29 cellular contexts compared by ENCODE assay signal in the genomic region with DNA sequence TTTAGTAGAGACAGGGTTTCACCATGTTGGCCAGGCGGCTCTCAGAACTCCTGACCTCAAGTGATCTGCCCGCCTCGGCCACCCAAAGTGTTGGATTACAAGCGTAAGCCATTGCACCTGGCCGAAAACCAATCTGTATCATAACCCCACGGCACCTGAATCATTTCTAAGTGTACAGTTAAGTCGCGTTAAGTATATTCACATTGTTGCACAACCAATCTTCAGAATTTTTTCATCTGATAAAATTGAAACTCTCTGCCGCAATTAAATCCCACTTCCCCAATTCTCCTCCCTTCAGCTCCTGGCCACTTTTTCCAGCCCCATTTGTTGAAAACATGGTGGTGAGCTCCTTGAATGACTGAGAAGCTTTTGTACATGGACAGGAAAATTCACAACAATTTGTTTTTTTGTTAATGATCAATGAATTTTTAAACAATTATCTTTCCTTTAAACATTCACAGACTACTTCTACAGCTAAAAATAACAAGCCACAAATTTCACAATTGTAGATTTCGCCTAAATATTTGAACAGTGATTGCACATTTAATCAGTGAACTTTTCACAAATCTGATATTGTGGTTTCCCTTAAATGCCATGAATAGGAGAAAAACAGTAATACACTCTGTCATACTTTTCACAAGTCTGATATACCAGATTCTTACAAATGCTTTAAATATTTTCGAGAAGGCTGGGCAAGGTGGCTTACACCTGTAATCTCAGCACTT. TPM values are rescaled to one million over a fixed set of nuclear protein-coding genes. Genes with fewer than 3 reads are reported as not detected.
DNase-seq lines count a peak whose midpoint lies in the region; FAIRE-seq and TF ChIP-seq lines count a peak whose summit lies in the region.
"Had no signal": no experiment of that assay in that cellular context is flagged by ENCODE, and none has a peak within 500 bp of the region (broad histone marks: within the 10 kb centered on the region; RNA-seq: fewer than 3 reads in every experiment).

No MANE protein-coding gene starts in this region.

- no peak overlapping the region for H2BK120ac ChIP-seq in trophoblast cell (ENCODE audit: insufficient read depth, low read length, poor library complexity)

- H3K18ac ChIP-seq in trophoblast cell (ENCODE audit: low read length): no peak overlapping the region

- H3K23ac ChIP-seq in trophoblast cell (ENCODE audit: low read length): no peak overlapping the region

- no peaks in the 10 kb centered on the region for H3K27me3 ChIP-seq in trophoblast cell (ENCODE audit: insufficient read depth, low read length)
- H3K27me3 ChIP-seq: hepatocyte had no signal

- H3K79me1 ChIP-seq in trophoblast cell (ENCODE audit: low read length): no peaks in the 10 kb centered on the region

- TF ChIP-seq POLR2A in GM12891 (IDR thresholded peaks at IDR 0.05; ENCODE audit: low read depth, low read length): no peak

- no peak overlapping the region for H4K91ac ChIP-seq in trophoblast cell (ENCODE audit: low read depth, low read length)

- no peak overlapping the region for H2BK12ac ChIP-seq in trophoblast cell (ENCODE audit: low read length)

- no peak overlapping the region for H2BK5ac ChIP-seq in trophoblast cell (ENCODE audit: low read depth, low read length, poor library complexity)

- no peak overlapping the region for H2AFZ ChIP-seq in trophoblast cell (ENCODE audit: insufficient read depth, low read length, poor library complexity)
- H2AFZ ChIP-seq: hepatocyte had no signal

- no peak overlapping the region for H3K4me2 ChIP-seq in trophoblast cell (ENCODE audit: low read length)
- H3K4me2 ChIP-seq: hepatocyte, SK-N-SH had no signal

- no peaks in the 10 kb centered on the region for H3K9me3 ChIP-seq in trophoblast cell (ENCODE audit: insufficient read depth, low read depth, low read length)
- H3K9me3 ChIP-seq: MG63, prostate gland, SK-N-SH, thoracic aorta had no signal

- H3K27ac ChIP-seq in trophoblast cell (ENCODE audit: low read depth, low read length): no peak overlapping the region
- no peak overlapping the region for H3K27ac ChIP-seq in substantia nigra (ENCODE audit: low read depth, low read length, poor library complexity, severe bottlenecking)
- H3K27ac ChIP-seq: hepatocyte, prostate gland, thoracic aorta had no signal

- no peak overlapping the region for H3K14ac ChIP-seq in trophoblast cell (ENCODE audit: low read length)

- no peak overlapping the region for H4K12ac ChIP-seq in trophoblast cell (ENCODE audit: low read depth, low read length)

- H3K4me3 ChIP-seq in trophoblast cell (ENCODE audit: low read depth, low read length): no peak overlapping the region
- H3K4me3 ChIP-seq: hepatocyte, MG63, prostate gland, thoracic aorta had no signal

- no peak overlapping the region for H3K4ac ChIP-seq in trophoblast cell (ENCODE audit: low read depth, low read length)

- H4K8ac ChIP-seq in trophoblast cell (ENCODE audit: low read depth, low read length): no peak overlapping the region

- no peaks in the 10 kb centered on the region for H3K36me3 ChIP-seq in trophoblast cell (ENCODE audit: control insufficient read depth in 1 of 2, insufficient read depth in 2 of 2, low read length in 2 of 2)
- H3K36me3 ChIP-seq: MG63, prostate gland, thoracic aorta had no signal

- no peaks in the 10 kb centered on the region for H3K79me2 ChIP-seq in trophoblast cell (ENCODE audit: control insufficient read depth, insufficient read depth, low read length, poor library complexity)
- H3K79me2 ChIP-seq: hepatocyte had no signal

- H3K9ac ChIP-seq in trophoblast cell (ENCODE audit: low read length): no peak overlapping the region
- H3K9ac ChIP-seq: SK-N-SH had no signal

- no peaks in the 10 kb centered on the region for H3K4me1 ChIP-seq in trophoblast cell (ENCODE audit: control insufficient read depth in 1 of 2, insufficient read depth in 2 of 2, low read length in 2 of 2)
- H3K4me1 ChIP-seq: prostate gland had no signal

- DNase-seq in GM12891 (ENCODE audit: insufficient read length, low spot score): no peak
- DNase-seq in NOMO-1 treated with dmso at 0.1 percent for 144 hours (lab: John Stamatoyannopoulos, UW; ENCODE audit: unreplicated experiment): peak; percentile 59
- DNase-seq in fibroblast of peridontal ligament (ENCODE audit: extremely low read depth): peak; percentile 27
- DNase-seq in trophoblast cell: peak; percentile 49 to 78
- DNase-seq in T-helper 1 cell: no peak
- no peak for DNase-seq in substantia nigra (lab: John Stamatoyannopoulos, UW)
- DNase-seq in anterior cingulate cortex (lab: John Stamatoyannopoulos, UW): no peak
- no peak for DNase-seq in HPDE6-E6E7 (ENCODE audit: extremely low spot score)
- DNase-seq: activated CD4-positive, alpha-beta memory T cell treated with anti-CD3 and anti-CD28 coated beads for 36 hours; activated CD4-positive, CD25-positive, alpha-beta regulatory T cell; activated naive CD4-positive, alpha-beta T cell; activated T-cell treated with anti-CD3 and anti-CD28 coated beads, Interleukin-2, amount 50 U/mL, for 24 hours; amniotic stem cell; CD4-positive, CD25-positive, alpha-beta regulatory T cell; dermis blood vessel endothelial cell; DMS 273 treated with DMSO at 0.1 percent for 48 hours; MG63; NCI-H1694 treated with DMSO at 0.1 percent for 48 hours; NCI-H345; NCI-H82; SK-N-SH; small intestine; stimulated activated naive B cell treated with anti-CD40 and anti-IgM and Interleukin-4, amounts not matched to agents 10 μg/mL and 1 μg/mL and 100 μg/mL, for 72 hours; T1000 had no signal

- no peak for FAIRE-seq in GM12891 (lab: Jason Lieb, UNC)
- FAIRE-seq: H54, small intestine had no signal

- WGBS in trophoblast cell (ENCODE audit: extremely low coverage, insufficient coverage, insufficient read length): 100% methylated on average over 1 of the region's 11 CpGs

- no peak overlapping the region for H2AK5ac ChIP-seq in trophoblast cell (ENCODE audit: low read length)

TF ChIP-seq in GM12891, 5 proteins besides CTCF, POLR2A, EP300 and RAD21:
- TF ChIP-seq TAF1 (IDR thresholded peaks at IDR 0.05; ENCODE audit: low read depth, low read length): no peak
- TF ChIP-seq POLR2AphosphoS5 (IDR thresholded peaks at IDR 0.05; ENCODE audit: low read depth, low read length): no peak
- no peak for TF ChIP-seq POU2F2 (IDR thresholded peaks at IDR 0.05; ENCODE audit: low read depth, low read length)
- peak; percentile 21; the same call in 1 of the 2 replicates for TF ChIP-seq SPI1 (IDR thresholded peaks at IDR 0.05; ENCODE audit: low read depth, low read length)
- no peak for TF ChIP-seq PAX5 (IDR thresholded peaks at IDR 0.05; ENCODE audit: insufficient read depth, low read length, severe bottlenecking)

RNA-seq across cellular contexts. Expression of gene FGF21, which starts 13.8 kb away (rescaled TPM):
- not detected for polyA plus RNA-seq in GM12891 (2012; ENCODE audit: low read depth, missing spikeins)
- polyA plus RNA-seq in trophoblast cell (2013): 0.74 and 0.75 TPM in 2 replicates
- polyA plus RNA-seq: CD4-positive, CD25-positive, alpha-beta regulatory T cell; hepatocyte; IgD-negative memory B cell; SK-N-SH had no signal

RNA-seq across cellular contexts. Expression of gene FUT1, which starts 16.7 kb away (rescaled TPM):
- not detected for polyA plus RNA-seq in GM12891 (2012; ENCODE audit: low read depth, missing spikeins)
- polyA plus RNA-seq in trophoblast cell (2013): 0.71 and 0.79 TPM in 2 replicates
- polyA plus RNA-seq: IgD-negative memory B cell had no signal

RNA-seq across cellular contexts. Expression of gene IZUMO1, which starts 22.4 kb away (rescaled TPM):
- polyA plus RNA-seq in GM12891 (2012; ENCODE audit: low read depth, missing spikeins): not detected
- polyA plus RNA-seq in trophoblast cell (2013): 0.08 and 0.10 TPM in 2 replicates
- polyA plus RNA-seq: CD4-positive, CD25-positive, alpha-beta regulatory T cell; IgD-negative memory B cell had no signal

RNA-seq across cellular contexts. Expression of gene RASIP1, which starts 28.7 kb away (rescaled TPM):
- not detected for polyA plus RNA-seq in GM12891 (2012; ENCODE audit: low read depth, missing spikeins)
- polyA plus RNA-seq in trophoblast cell (2013): 0.53 and 0.64 TPM in 2 replicates

RNA-seq across cellular contexts. Expression of gene BCAT2, which starts 41.7 kb away (rescaled TPM):
- polyA plus RNA-seq in GM12891 (2012; ENCODE audit: low read depth, missing spikeins): 53.9 TPM
- 13.9 and 14.9 TPM in 2 replicates for polyA plus RNA-seq in trophoblast cell (2013)

Comparison
In these comparisons a context has a peak if more than half of its experiments do, and no peak if none do; other contexts are left out.
1. DNase-seq: peak in NOMO-1 treated with dmso at 0.1 percent for 144 hours (single experiment), fibroblast of peridontal ligament (single experiment) and trophoblast cell (2 of 2); none in GM12891 (single experiment), T-helper 1 cell (0 of 5), substantia nigra (0 of 49), anterior cingulate cortex (0 of 58) and HPDE6-E6E7 (single experiment).